In the genomic region with DNA sequence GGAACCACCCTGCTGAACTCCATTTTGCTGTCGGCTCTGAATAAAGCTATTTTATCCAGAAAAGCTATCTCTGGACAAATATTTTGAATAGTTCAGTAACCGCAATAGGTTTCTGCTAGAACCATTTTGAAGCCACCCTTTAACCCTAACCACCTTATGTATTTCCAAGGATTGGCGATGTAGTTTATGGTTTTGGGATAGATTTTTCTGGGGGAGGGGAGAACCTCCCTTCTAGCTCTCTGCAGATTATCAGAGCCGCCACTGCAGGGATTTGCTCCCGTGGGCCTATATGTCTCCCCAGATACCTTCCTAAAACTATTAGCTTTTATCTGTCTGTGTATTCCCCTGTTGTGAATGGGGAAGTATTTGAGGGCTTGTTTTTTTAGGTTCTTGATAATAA, we compare ENCODE assay signal across 9 cellular contexts. TPM values are rescaled to one million over a fixed set of nuclear protein-coding genes. Genes with fewer than 3 reads are reported as not detected.
DNase-seq lines count a peak whose midpoint lies in the region; ATAC-seq and TF ChIP-seq lines count a peak whose summit lies in the region.
"Had no signal": no experiment of that assay in that cellular context is flagged by ENCODE, and none has a peak within 500 bp of the region (broad histone marks: within the 10 kb centered on the region; RNA-seq: fewer than 3 reads in every experiment).

No MANE protein-coding gene starts in this region.

- DNase-seq in T-helper 2 cell treated with Interferon-gamma antibody and Interleukin-4, amounts not matched to agents 5 μg/mL and 100 μg/mL, for 36 hours (ENCODE audit: low spot score), result no peak
- DNase-seq in T-helper 2 cell, result no peak
- peak; percentile 49 for DNase-seq in NCI-H82 treated with DMSO at 0.1 percent for 48 hours (lab: John Stamatoyannopoulos, UW; ENCODE audit: unreplicated experiment)
- DNase-seq in choroid plexus epithelial cell (ENCODE audit: low read depth), result no peak
- DNase-seq in natural killer cell treated with Interleukin-12 subunit alpha and Interleukin-12 subunit beta and Interleukin-15 and Interleukin-18, amount 100 ng/mL, for 72 hours (ENCODE audit: low spot score), result no peak
- no peak for DNase-seq in KG1 (lab: John Stamatoyannopoulos, UW)
- no peak for DNase-seq in effector memory CD8-positive, alpha-beta T cell
- DNase-seq: stimulated activated naive CD4-positive, alpha-beta T cell had no signal

- TF ChIP-seq CTCF in choroid plexus epithelial cell (conservative IDR thresholded peaks at IDR 0.05; ENCODE audit: low read depth, low read length), result no peak

- no peaks in the 10 kb centered on the region for H3K9me3 Mint-ChIP-seq in T-helper 2 cell treated with Interferon-gamma antibody and Interleukin-4, amounts not matched to agents 5 μg/mL and 100 μg/mL, for 36 hours
- H3K9me3 Mint-ChIP-seq in stimulated activated memory B cell treated with anti-CD40 and anti-IgM and Interleukin-4, amounts not matched to agents 10 μg/mL and 1 μg/mL and 100 μg/mL, for 72 hours, result no peaks in the 10 kb centered on the region
- no peaks in the 10 kb centered on the region for H3K9me3 Mint-ChIP-seq in natural killer cell treated with Interleukin-12 subunit alpha and Interleukin-12 subunit beta and Interleukin-15 and Interleukin-18, amount 100 ng/mL, for 72 hours
- H3K9me3 Mint-ChIP-seq in effector memory CD8-positive, alpha-beta T cell, result no peaks in the 10 kb centered on the region

- peak overlapping the region; percentile 20 for H3K4me3 ChIP-seq in choroid plexus epithelial cell (ENCODE audit: low read depth, low read length)

- peaks cover 27% of the 10 kb centered on the region for H3K4me1 Mint-ChIP-seq in T-helper 2 cell treated with Interferon-gamma antibody and Interleukin-4, amounts not matched to agents 5 μg/mL and 100 μg/mL, for 36 hours (ENCODE audit: low read depth)
- H3K4me1 Mint-ChIP-seq in stimulated activated memory B cell treated with anti-CD40 and anti-IgM and Interleukin-4, amounts not matched to agents 10 μg/mL and 1 μg/mL and 100 μg/mL, for 72 hours, result peaks cover 41% of the 10 kb centered on the region
- peaks cover 29 to 32% of the 10 kb centered on the region in 2 donors for H3K4me1 Mint-ChIP-seq in natural killer cell treated with Interleukin-12 subunit alpha and Interleukin-12 subunit beta and Interleukin-15 and Interleukin-18, amount 100 ng/mL, for 72 hours (ENCODE audit: low read depth in 2 of 2)
- H3K4me1 Mint-ChIP-seq in effector memory CD8-positive, alpha-beta T cell (ENCODE audit: low read depth in 2 of 2), result peaks cover 23 to 26% of the 10 kb centered on the region in 2 donors

- peaks cover 3% of the 10 kb centered on the region for H3K27me3 Mint-ChIP-seq in T-helper 2 cell treated with Interferon-gamma antibody and Interleukin-4, amounts not matched to agents 5 μg/mL and 100 μg/mL, for 36 hours (ENCODE audit: low read depth)
- H3K27me3 Mint-ChIP-seq in stimulated activated memory B cell treated with anti-CD40 and anti-IgM and Interleukin-4, amounts not matched to agents 10 μg/mL and 1 μg/mL and 100 μg/mL, for 72 hours, result no peaks in the 10 kb centered on the region
- no peaks in the 10 kb centered on the region for H3K27me3 Mint-ChIP-seq in natural killer cell treated with Interleukin-12 subunit alpha and Interleukin-12 subunit beta and Interleukin-15 and Interleukin-18, amount 100 ng/mL, for 72 hours
- H3K27me3 Mint-ChIP-seq in effector memory CD8-positive, alpha-beta T cell, result no peaks in the 10 kb centered on the region

- H3K27ac Mint-ChIP-seq in T-helper 2 cell treated with Interferon-gamma antibody and Interleukin-4, amounts not matched to agents 5 μg/mL and 100 μg/mL, for 36 hours, result no peak overlapping the region
- H3K27ac Mint-ChIP-seq in stimulated activated memory B cell treated with anti-CD40 and anti-IgM and Interleukin-4, amounts not matched to agents 10 μg/mL and 1 μg/mL and 100 μg/mL, for 72 hours, result peak overlapping the region; percentile 99
- H3K27ac Mint-ChIP-seq in natural killer cell treated with Interleukin-12 subunit alpha and Interleukin-12 subunit beta and Interleukin-15 and Interleukin-18, amount 100 ng/mL, for 72 hours, result no peak overlapping the region
- no peak overlapping the region for H3K27ac Mint-ChIP-seq in effector memory CD8-positive, alpha-beta T cell

- H3K36me3 Mint-ChIP-seq in T-helper 2 cell treated with Interferon-gamma antibody and Interleukin-4, amounts not matched to agents 5 μg/mL and 100 μg/mL, for 36 hours (ENCODE audit: low read depth), result peaks cover 32% of the 10 kb centered on the region
- H3K36me3 Mint-ChIP-seq in stimulated activated memory B cell treated with anti-CD40 and anti-IgM and Interleukin-4, amounts not matched to agents 10 μg/mL and 1 μg/mL and 100 μg/mL, for 72 hours, result peaks cover 28% of the 10 kb centered on the region
- H3K36me3 Mint-ChIP-seq in natural killer cell treated with Interleukin-12 subunit alpha and Interleukin-12 subunit beta and Interleukin-15 and Interleukin-18, amount 100 ng/mL, for 72 hours, result peaks cover 11% of the 10 kb centered on the region
- peaks cover 39% of the 10 kb centered on the region for H3K36me3 Mint-ChIP-seq in effector memory CD8-positive, alpha-beta T cell (ENCODE audit: insufficient read depth)

- no peak for ATAC-seq in stimulated activated memory B cell treated with anti-CD40 and anti-IgM and Interleukin-4, amounts not matched to agents 10 μg/mL and 1 μg/mL and 100 μg/mL, for 72 hours
- no peak for ATAC-seq in natural killer cell treated with Interleukin-12 subunit alpha and Interleukin-12 subunit beta and Interleukin-15 and Interleukin-18, amount 100 ng/mL, for 72 hours
- ATAC-seq in effector memory CD8-positive, alpha-beta T cell (replicated peaks), result no peak

- H3K4me3 Mint-ChIP-seq in T-helper 2 cell treated with Interferon-gamma antibody and Interleukin-4, amounts not matched to agents 5 μg/mL and 100 μg/mL, for 36 hours, result peak overlapping the region; percentile 92
- H3K4me3 Mint-ChIP-seq in stimulated activated memory B cell treated with anti-CD40 and anti-IgM and Interleukin-4, amounts not matched to agents 10 μg/mL and 1 μg/mL and 100 μg/mL, for 72 hours, result peak overlapping the region; percentile 23
- no peak overlapping the region for H3K4me3 Mint-ChIP-seq in natural killer cell treated with Interleukin-12 subunit alpha and Interleukin-12 subunit beta and Interleukin-15 and Interleukin-18, amount 100 ng/mL, for 72 hours
- H3K4me3 Mint-ChIP-seq in effector memory CD8-positive, alpha-beta T cell, result no peak overlapping the region

RNA-seq across cellular contexts. Expression of gene TUBA1B, which starts 1.8 kb away (rescaled TPM):
- total RNA-seq in natural killer cell treated with Interleukin-12 subunit alpha and Interleukin-12 subunit beta and Interleukin-15 and Interleukin-18, amount 100 ng/mL, for 72 hours, result 1,000 to 10,000 TPM; 1,825 to 2,159 TPM

RNA-seq across cellular contexts. Expression of gene LMBR1L, which starts 22.4 kb away (rescaled TPM):
- 10 to 100 TPM; 55.4 to 74.9 TPM for total RNA-seq in natural killer cell treated with Interleukin-12 subunit alpha and Interleukin-12 subunit beta and Interleukin-15 and Interleukin-18, amount 100 ng/mL, for 72 hours

RNA-seq across cellular contexts. Expression of gene DHH, which starts 38.4 kb away (rescaled TPM):
- total RNA-seq in natural killer cell treated with Interleukin-12 subunit alpha and Interleukin-12 subunit beta and Interleukin-15 and Interleukin-18, amount 100 ng/mL, for 72 hours, result under 1 TPM; 0.24 to 0.31 TPM

RNA-seq across cellular contexts. Expression of gene TUBA1A, which starts 55.9 kb away (rescaled TPM):
- 10 to 100 TPM; 30.8 to 53.5 TPM for total RNA-seq in natural killer cell treated with Interleukin-12 subunit alpha and Interleukin-12 subunit beta and Interleukin-15 and Interleukin-18, amount 100 ng/mL, for 72 hours

Comparison
In these comparisons a context has a peak if more than half of its experiments do, and no peak if none do; other contexts are left out.
1. H3K4me3 Mint-ChIP-seq: peak in T-helper 2 cell treated with Interferon-gamma antibody and Interleukin-4, amounts not matched to agents 5 μg/mL and 100 μg/mL, for 36 hours (single experiment) and stimulated activated memory B cell treated with anti-CD40 and anti-IgM and Interleukin-4, amounts not matched to agents 10 μg/mL and 1 μg/mL and 100 μg/mL, for 72 hours (single experiment); none in natural killer cell treated with Interleukin-12 subunit alpha and Interleukin-12 subunit beta and Interleukin-15 and Interleukin-18, amount 100 ng/mL, for 72 hours (single experiment) and effector memory CD8-positive, alpha-beta T cell (0 of 2).